In genomic region chrX:154144010-154144409, GRCh38 we compare ENCODE assay signal across 20 cellular contexts. TPM values are rescaled to one million over a fixed set of nuclear protein-coding genes. Genes with fewer than 3 reads are reported as not detected.
"Had no signal": no experiment of that assay in that cellular context is flagged by ENCODE, and none has a peak within 500 bp of the region (broad histone marks: within the 10 kb centered on the region; RNA-seq: fewer than 3 reads in every experiment).

TSS of gene OPN1LW (plus strand) at chrX:154144243. CDS start at chrX:154144284, 41 bp downstream.

RNA-seq across cellular contexts. Expression of gene OPN1LW, which starts in this region (rescaled TPM):
- total RNA-seq: activated naive CD4-positive, alpha-beta T cell treated with anti-CD3 and anti-CD28 coated beads for 36 hours; activated naive CD4-positive, alpha-beta T cell treated with anti-CD3 and anti-CD28 coated beads, Interleukin-2, amount 50 U/mL, for 72 hours; activated naive CD8-positive, alpha-beta T cell treated with anti-CD3 and anti-CD28 coated beads for 36 hours; activated naive CD8-positive, alpha-beta T cell treated with anti-CD3 and anti-CD28 coated beads, Interleukin-2, amount 10 ng/mL, durations not matched to agents 7 days and 5 days; activated T-cell treated with anti-CD3 and anti-CD28 coated beads, Interleukin-2, amount 50 U/mL, for 4 hours; activated T-cell treated with anti-CD3 and anti-CD28 coated beads, Interleukin-2, amount 50 U/mL, for 72 hours; activated T-helper 1 cell treated with anti-CD3 and anti-CD28 coated beads, Interleukin-12 subunit alpha, Interleukin-12 subunit beta, Interleukin-2, Interleukin-4 antibody, amounts not matched to agents 30 ng/mL and 10 ng/mL and 1 ng/mL, durations not matched to agents 14 hours and 24 hours and 36 hours; activated T-helper 17 cell treated with anti-CD3 and anti-CD28 coated beads, Interleukin-2, amount 50 U/mL, for 72 hours; activated T-helper 2 cell treated with anti-CD3 and anti-CD28 coated beads, Interferon-gamma antibody, Interleukin-2, Interleukin-4, amounts not matched to agents 10 μg/mL and 5 μg/mL and 100 μg/mL, durations not matched to agents 14 hours and 24 hours and 36 hours; adrenal gland; aorta; ascending aorta; astrocyte; body of pancreas; breast epithelium; bronchial epithelial cell; cardiac muscle cell; cerebellum; chondrocyte had no signal
- polyA plus RNA-seq: adipose tissue, adrenal gland, aorta, cardiac muscle cell had no signal
